In the genomic region with DNA sequence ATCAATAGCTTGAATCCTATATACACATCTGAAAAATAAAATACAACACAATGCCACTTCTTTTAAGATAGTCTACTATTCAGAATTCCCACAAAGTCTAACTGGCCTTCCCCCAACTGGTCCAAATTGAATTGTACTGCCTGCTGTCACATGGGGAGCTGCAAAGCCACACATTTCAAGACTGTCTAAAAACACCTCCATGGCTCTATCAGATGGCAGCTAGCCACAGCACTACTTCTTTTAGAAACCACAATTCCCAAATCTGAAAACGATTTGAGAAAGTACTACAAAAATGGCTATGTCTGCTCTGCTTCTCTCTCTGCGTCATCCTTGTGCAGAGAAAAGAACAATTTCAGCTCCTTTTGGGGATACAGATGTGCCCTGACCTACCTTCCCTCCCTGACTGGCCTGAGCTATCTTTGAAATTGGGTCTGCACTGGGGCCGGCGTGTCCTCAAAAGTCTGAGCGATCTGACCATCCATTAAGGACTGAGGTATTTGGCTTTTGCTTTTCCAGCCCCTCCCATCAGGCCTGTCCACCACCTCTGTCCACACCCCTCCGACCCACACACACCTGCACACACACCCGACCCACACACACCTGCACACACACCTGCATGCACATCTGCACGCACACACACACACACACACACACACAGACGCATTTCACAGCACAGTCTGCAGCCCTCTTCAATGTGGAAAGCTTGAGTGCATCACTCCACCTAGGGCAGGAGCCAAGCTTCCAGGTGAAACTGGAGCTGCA, we compare ENCODE assay signal across 14 cellular contexts.
DNase-seq lines count a peak whose midpoint lies in the region; ATAC-seq lines count a peak whose summit lies in the region.
"Had no signal": no experiment of that assay in that cellular context is flagged by ENCODE, and none has a peak within 500 bp of the region (broad histone marks: within the 10 kb centered on the region; RNA-seq: fewer than 3 reads in every experiment).

No MANE protein-coding gene starts in this region.

- H3K23ac ChIP-seq in mesenchymal stem cell (ENCODE audit: low read length in 2 of 2), result no peak overlapping the region

- no peak overlapping the region for H2BK12ac ChIP-seq in mesenchymal stem cell (ENCODE audit: low read length in 2 of 2)

- no peak overlapping the region for H2BK5ac ChIP-seq in mesenchymal stem cell (ENCODE audit: low read depth, low read length, poor library complexity, severe bottlenecking)

- no peak overlapping the region for H2AFZ ChIP-seq in mesenchymal stem cell (ENCODE audit: low read depth, low read length)

- DNase-seq in DMS79 treated with DMSO at 0.1 percent for 48 hours (lab: John Stamatoyannopoulos, UW) (peak; percentile 49), astrocyte of the hippocampus (ENCODE audit: low read depth, low spot score) (peak; percentile 10), mesenchymal stem cell (no peak), AML-193 (lab: John Stamatoyannopoulos, UW) (no peak), NCI-H1436 (lab: John Stamatoyannopoulos, UW) (no peak)
- DNase-seq: 8988T; Calu3; CD8-positive, alpha-beta T cell; GDM1; H9 had no signal

- no peak overlapping the region for H2AK5ac ChIP-seq in mesenchymal stem cell (ENCODE audit: low read length, severe bottlenecking)

- no peaks in the 10 kb centered on the region for H3K27me3 ChIP-seq in mesenchymal stem cell (ENCODE audit: control insufficient read depth in 1 of 2, insufficient read depth in 1 of 2, low read length in 2 of 2)
- H3K27me3 ChIP-seq: BLaER1 treated with 17β-estradiol and CSF1 and Interleukin-3, amounts not matched to agents 10 nM and 100 nM had no signal

- H3K9ac ChIP-seq in mesenchymal stem cell (ENCODE audit: low read length), result no peak overlapping the region
- H3K9ac ChIP-seq: BLaER1 treated with 17β-estradiol and CSF1 and Interleukin-3, amounts not matched to agents 10 nM and 100 nM had no signal

- no peak overlapping the region for H3K4me2 ChIP-seq in mesenchymal stem cell (ENCODE audit: low read length, poor library complexity, severe bottlenecking)
- H3K4me2 ChIP-seq: BLaER1 treated with 17β-estradiol and CSF1 and Interleukin-3, amounts not matched to agents 10 nM and 100 nM had no signal

- no peak overlapping the region for H3K27ac ChIP-seq in mesenchymal stem cell (ENCODE audit: low read length, poor library complexity, severe bottlenecking)
- H3K27ac ChIP-seq: BLaER1 treated with 17β-estradiol and CSF1 and Interleukin-3, amounts not matched to agents 10 nM and 100 nM; HL-60 had no signal

- no peak for ATAC-seq in GM18861 (IDR thresholded peaks at IDR 0.05; ENCODE audit: unreplicated experiment)
- no peak for ATAC-seq in GM21515 (IDR thresholded peaks at IDR 0.05; ENCODE audit: unreplicated experiment)
- ATAC-seq: CD8-positive, alpha-beta T cell had no signal

- H3K4me3 ChIP-seq in mesenchymal stem cell (ENCODE audit: insufficient read depth in 1 of 2, low read depth in 1 of 2, low read length in 2 of 2), result no peak overlapping the region
- H3K4me3 ChIP-seq: BLaER1 treated with 17β-estradiol and CSF1 and Interleukin-3, amounts not matched to agents 10 nM and 100 nM had no signal

- H3K79me1 ChIP-seq in mesenchymal stem cell (replicated peaks; ENCODE audit: low read length, poor library complexity, severe bottlenecking), result no peaks in the 10 kb centered on the region

- H2BK15ac ChIP-seq in mesenchymal stem cell (ENCODE audit: low read depth, poor library complexity, severe bottlenecking), result no peak overlapping the region

- no peak overlapping the region for H4K8ac ChIP-seq in mesenchymal stem cell (ENCODE audit: low read length)

- H3K4me1 ChIP-seq in mesenchymal stem cell (ENCODE audit: control insufficient read depth, insufficient read depth, low read depth, low read length), result peaks cover 6% of the 10 kb centered on the region
- H3K4me1 ChIP-seq: BLaER1 treated with 17β-estradiol and CSF1 and Interleukin-3, amounts not matched to agents 10 nM and 100 nM had no signal

- WGBS in mesenchymal stem cell, result 87% methylated on average over 9 of the region's 9 CpGs

- H3K18ac ChIP-seq in mesenchymal stem cell (ENCODE audit: low read depth in 1 of 2, low read length in 2 of 2), result no peak overlapping the region

- peak overlapping the region; percentile 20 for H4K91ac ChIP-seq in mesenchymal stem cell (ENCODE audit: low read length)

- no peaks in the 10 kb centered on the region for H3K36me3 ChIP-seq in mesenchymal stem cell (ENCODE audit: control insufficient read depth in 1 of 2, insufficient read depth in 2 of 2, low read depth in 1 of 2, low read length in 2 of 2)
- H3K36me3 ChIP-seq: BLaER1 treated with 17β-estradiol and CSF1 and Interleukin-3, amounts not matched to agents 10 nM and 100 nM had no signal

- H3K9me3 ChIP-seq in mesenchymal stem cell (ENCODE audit: control insufficient read depth, low read length), result peaks cover 8% of the 10 kb centered on the region

- H3K14ac ChIP-seq in mesenchymal stem cell (ENCODE audit: low read length in 2 of 2), result no peak overlapping the region

- no peak overlapping the region for H2BK120ac ChIP-seq in mesenchymal stem cell (ENCODE audit: low read depth, low read length)

- peak overlapping the region in 1 of 2 experiments; percentile 5 for H3K4ac ChIP-seq in mesenchymal stem cell (ENCODE audit: low read depth in 1 of 2, low read length in 2 of 2)

Comparison
In these comparisons a context has a peak if more than half of its experiments do, and no peak if none do; other contexts are left out.
1. DNase-seq: peak in DMS79 treated with DMSO at 0.1 percent for 48 hours (single experiment) and astrocyte of the hippocampus (single experiment); none in mesenchymal stem cell (single experiment), AML-193 (0 of 2) and NCI-H1436 (single experiment).